ENCODE assay signal across 13 cellular contexts in the genomic region with DNA sequence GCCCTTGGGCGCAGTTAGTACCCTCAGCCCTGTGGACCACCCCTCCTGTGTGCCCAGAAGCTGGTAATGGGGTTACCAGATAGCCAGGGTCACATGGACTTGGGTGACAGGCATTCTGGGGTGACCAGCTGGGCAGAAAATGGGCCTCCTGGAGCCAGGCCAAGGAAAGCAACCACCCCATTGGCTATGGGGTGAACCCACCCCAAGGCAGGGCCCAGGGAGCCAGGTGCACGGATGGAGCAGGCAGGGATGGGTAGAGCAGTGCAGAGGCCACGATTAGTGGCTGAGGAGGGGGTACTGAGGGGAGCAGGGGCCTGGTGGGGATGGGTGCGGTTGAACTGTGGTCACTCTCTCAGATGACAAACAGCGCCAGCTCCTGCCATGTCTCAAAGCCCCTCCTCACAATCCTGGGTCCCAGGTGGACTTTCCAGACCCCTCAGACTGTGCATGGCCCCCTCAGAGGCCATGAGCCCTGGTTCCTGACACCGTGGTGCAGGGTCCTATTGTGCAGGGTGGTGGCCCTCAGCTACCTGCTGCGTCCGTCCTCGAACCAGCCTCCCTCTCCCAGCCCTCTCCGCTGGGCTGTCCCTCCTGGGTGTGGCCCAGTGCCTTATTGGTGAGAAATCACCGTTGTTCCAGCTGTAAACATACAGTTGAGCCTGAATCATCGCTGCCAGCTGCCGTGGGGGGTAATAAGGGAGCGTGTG. TPM values are rescaled to one million over a fixed set of nuclear protein-coding genes. Genes with fewer than 3 reads are reported as not detected.
A peak's percentile ranks its signal among the peaks of the same experiment; 100 is the strongest.
DNase-seq lines count a peak whose midpoint lies in the region; ATAC-seq and TF ChIP-seq lines count a peak whose summit lies in the region.
"Had no signal": no experiment of that assay in that cellular context is flagged by ENCODE, and none has a peak within 500 bp of the region (broad histone marks: within the 10 kb centered on the region; RNA-seq: fewer than 3 reads in every experiment).

No MANE protein-coding gene starts in this region.

- no peaks in the 10 kb centered on the region for H3K4me1 Mint-ChIP-seq in natural killer cell treated with Interleukin-12 subunit alpha and Interleukin-12 subunit beta and Interleukin-15 and Interleukin-18, amount 100 ng/mL, for 72 hours (ENCODE audit: low read depth in 2 of 2)
- H3K4me1 Mint-ChIP-seq in natural killer cell = no peaks in the 10 kb centered on the region
- H3K4me1 Mint-ChIP-seq in endodermal cell = no peaks in the 10 kb centered on the region

- peak; percentile 61 for DNase-seq in natural killer cell treated with Interleukin-12 subunit alpha and Interleukin-12 subunit beta and Interleukin-15 and Interleukin-18, amount 100 ng/mL, for 72 hours (ENCODE audit: low spot score)
- DNase-seq in natural killer cell (no peak), NCI-H69 (lab: John Stamatoyannopoulos, UW) (peak; percentile 77), endodermal cell (peak; percentile 29), SW 1271 (lab: John Stamatoyannopoulos, UW) (no peak), DMS79 treated with DMSO at 0.1 percent for 48 hours (lab: John Stamatoyannopoulos, UW) (no peak), cerebellar nuclear complex (lab: John Stamatoyannopoulos, UW) (no peak), GM19240 (ENCODE audit: insufficient read length, low spot score) (no peak)
- DNase-seq: glutamatergic neuron, naive B cell, NCI-H1417, NCI-H526 had no signal

- no peaks in the 10 kb centered on the region for H3K36me3 ChIP-seq in endodermal cell (ENCODE audit: control insufficient read depth, insufficient read depth, low read length)
- H3K36me3 ChIP-seq: ascending aorta had no signal

- intact Hi-C loops in natural killer cell (cut with micrococcal nuclease) = no loop called here

- no peaks in the 10 kb centered on the region for H3K4me1 ChIP-seq in endodermal cell (ENCODE audit: control insufficient read depth, insufficient read depth, low read length)
- H3K4me1 ChIP-seq: ascending aorta had no signal

- no peak overlapping the region for H3K9ac ChIP-seq in endodermal cell (ENCODE audit: extremely low read depth, low read length, poor library complexity, severe bottlenecking)

- H3K4me3 ChIP-seq in endodermal cell (ENCODE audit: low read length) = no peak overlapping the region
- H3K4me3 ChIP-seq: ascending aorta had no signal

- no peak overlapping the region for H3K27ac Mint-ChIP-seq in natural killer cell treated with Interleukin-12 subunit alpha and Interleukin-12 subunit beta and Interleukin-15 and Interleukin-18, amount 100 ng/mL, for 72 hours
- H3K27ac Mint-ChIP-seq in natural killer cell (no peak overlapping the region), endodermal cell (no peak overlapping the region)
- H3K27ac Mint-ChIP-seq: naive B cell had no signal

- no peaks in the 10 kb centered on the region for H3K9me3 Mint-ChIP-seq in natural killer cell treated with Interleukin-12 subunit alpha and Interleukin-12 subunit beta and Interleukin-15 and Interleukin-18, amount 100 ng/mL, for 72 hours
- H3K9me3 Mint-ChIP-seq in natural killer cell (no peaks in the 10 kb centered on the region), endodermal cell (no peaks in the 10 kb centered on the region)

- TF ChIP-seq CTCF in natural killer cell (IDR thresholded peaks at IDR 0.05) (no peak), endodermal cell (conservative IDR thresholded peaks at IDR 0.05) (no peak)

- no peaks in the 10 kb centered on the region for H3K9me3 ChIP-seq in endodermal cell (ENCODE audit: control insufficient read depth, low read length)
- H3K9me3 ChIP-seq: ascending aorta had no signal

- peaks cover 0 to 7% of the 10 kb centered on the region in 2 donors for H3K27me3 Mint-ChIP-seq in natural killer cell treated with Interleukin-12 subunit alpha and Interleukin-12 subunit beta and Interleukin-15 and Interleukin-18, amount 100 ng/mL, for 72 hours
- H3K27me3 Mint-ChIP-seq in natural killer cell (ENCODE audit: low read depth in 2 of 2) (peaks cover 0 to 20% of the 10 kb centered on the region in 2 donors), endodermal cell (ENCODE audit: insufficient read depth) (peaks cover 4% of the 10 kb centered on the region)

- H3K4me3 Mint-ChIP-seq in natural killer cell treated with Interleukin-12 subunit alpha and Interleukin-12 subunit beta and Interleukin-15 and Interleukin-18, amount 100 ng/mL, for 72 hours = no peak overlapping the region
- no peak overlapping the region for H3K4me3 Mint-ChIP-seq in natural killer cell
- no peak overlapping the region for H3K4me3 Mint-ChIP-seq in endodermal cell
- H3K4me3 Mint-ChIP-seq: naive B cell had no signal

- no peaks in the 10 kb centered on the region for H3K27me3 ChIP-seq in endodermal cell (ENCODE audit: control insufficient read depth, insufficient read depth, low read length, poor library complexity, severe bottlenecking)
- H3K27me3 ChIP-seq: ascending aorta had no signal

- no peak for ATAC-seq in natural killer cell treated with Interleukin-12 subunit alpha and Interleukin-12 subunit beta and Interleukin-15 and Interleukin-18, amount 100 ng/mL, for 72 hours
- no peak for ATAC-seq in natural killer cell

- 85 to 89% methylated on average over 9 to 14 of the region's 14 CpGs for WGBS in endodermal cell (ENCODE audit: insufficient coverage in 1 of 2, insufficient read length in 1 of 2), 2 experiments

- H3K27ac ChIP-seq in endodermal cell (ENCODE audit: low read depth, low read length) = no peak overlapping the region
- H3K27ac ChIP-seq: ascending aorta had no signal

- H3K36me3 Mint-ChIP-seq in natural killer cell treated with Interleukin-12 subunit alpha and Interleukin-12 subunit beta and Interleukin-15 and Interleukin-18, amount 100 ng/mL, for 72 hours = no peaks in the 10 kb centered on the region
- H3K36me3 Mint-ChIP-seq in natural killer cell = no peaks in the 10 kb centered on the region
- H3K36me3 Mint-ChIP-seq in endodermal cell (ENCODE audit: low read depth) = no peaks in the 10 kb centered on the region
- H3K36me3 Mint-ChIP-seq: naive B cell had no signal

RNA-seq across cellular contexts. Expression of gene BEGAIN, which starts 23.4 kb away (rescaled TPM):
- not detected for total RNA-seq in natural killer cell treated with Interleukin-12 subunit alpha and Interleukin-12 subunit beta and Interleukin-15 and Interleukin-18, amount 100 ng/mL, for 72 hours
- total RNA-seq in natural killer cell (1 to 10 TPM in 1 of 3 donors, under 1 TPM in 1, not detected in 1; 0.11 to 1.3 TPM), endodermal cell (1 to 10 TPM in 1 of 2 donors, under 1 TPM in 1; 0.91 to 1.3 TPM)
- 1.4 TPM for polyA plus RNA-seq in endodermal cell (2013, experiment 1 of 2)
- polyA plus RNA-seq in endodermal cell (2013, experiment 2 of 2) = 1.1 TPM

Comparison
In these comparisons a context has a peak if more than half of its experiments do, and no peak if none do; other contexts are left out.
1. DNase-seq: peak in natural killer cell treated with Interleukin-12 subunit alpha and Interleukin-12 subunit beta and Interleukin-15 and Interleukin-18, amount 100 ng/mL, for 72 hours (single experiment), NCI-H69 (single experiment) and endodermal cell (single experiment); none in natural killer cell (single experiment), SW 1271 (0 of 2), DMS79 treated with DMSO at 0.1 percent for 48 hours (single experiment), cerebellar nuclear complex (0 of 2) and GM19240 (single experiment).